In genomic region chr15:80568876-80569605, GRCh38 we compare ENCODE assay signal across 24 cellular contexts.
DNase-seq lines count a peak whose midpoint lies in the region; FAIRE-seq and TF ChIP-seq lines count a peak whose summit lies in the region.
"Had no signal": no experiment of that assay in that cellular context is flagged by ENCODE, and none has a peak within 500 bp of the region (broad histone marks: within the 10 kb centered on the region; RNA-seq: fewer than 3 reads in every experiment).

No MANE protein-coding gene starts in this region.

- no peak overlapping the region for H3K9ac ChIP-seq in OCI-LY3 (ENCODE audit: low read length)
- H3K9ac ChIP-seq in kidney (ENCODE audit: low read length in 2 of 2) = no peak overlapping the region
- H3K9ac ChIP-seq: parathyroid adenoma had no signal

- H3K4me1 ChIP-seq in OCI-LY3 (ENCODE audit: low read length) (peaks cover 36% of the 10 kb centered on the region), kidney (ENCODE audit: control insufficient read depth in 1 of 2, insufficient read depth in 1 of 2, low read depth in 1 of 2, low read length in 2 of 2) (no peaks in the 10 kb centered on the region)
- H3K4me1 ChIP-seq: colonic mucosa, parathyroid adenoma, vagina had no signal

- H3K9me3 ChIP-seq in OCI-LY3 (ENCODE audit: insufficient read depth, low read length) (no peaks in the 10 kb centered on the region), kidney (ENCODE audit: control insufficient read depth in 1 of 2, low read length in 2 of 2) (no peaks in the 10 kb centered on the region)
- H3K9me3 ChIP-seq: colonic mucosa, vagina had no signal

- H2AFZ ChIP-seq in OCI-LY3 (ENCODE audit: low read depth, low read length) = no peak overlapping the region
- H2AFZ ChIP-seq: parathyroid adenoma had no signal

- FAIRE-seq in kidney (lab: Jason Lieb, UNC) = no peak
- FAIRE-seq: G401.6, HTR-8/SVneo had no signal

- H3K79me2 ChIP-seq in OCI-LY3 (ENCODE audit: low read length) = no peaks in the 10 kb centered on the region
- H3K79me2 ChIP-seq: parathyroid adenoma had no signal

- DNase-seq in caudate nucleus (lab: John Stamatoyannopoulos, UW) = peak in 3 of 61 donors; percentile 12 to 31 (median 27)
- peak; percentile 29 for DNase-seq in kidney
- DNase-seq in SKM-1 treated with dmso at 0.1 percent for 144 hours (lab: John Stamatoyannopoulos, UW; ENCODE audit: unreplicated experiment) = no peak
- no peak for DNase-seq in SHP77 treated with DMSO at 0.1 percent for 48 hours (lab: John Stamatoyannopoulos, UW)
- no peak for DNase-seq in NCI-H1105 (lab: John Stamatoyannopoulos, UW)
- DNase-seq: activated CD8-positive, alpha-beta T cell treated with anti-CD3 and anti-CD28 coated beads, Interleukin-2, amount 10 ng/mL, durations not matched to agents 7 days and 5 days; activated naive CD4-positive, alpha-beta T cell treated with Interleukin-2 at 50 U/mL for 16 hours; aorta; CD4-positive, alpha-beta T cell; colonic mucosa; DMS 273 treated with DMSO at 0.1 percent for 48 hours; Karpas-422; left cardiac atrium; naive thymus-derived CD4-positive, alpha-beta T cell; NCI-H187; NCI-H226; NCI-H748 treated with DMSO at 0.1 percent for 48 hours; T-helper 9 cell had no signal

- H3K4me2 ChIP-seq in OCI-LY3 (ENCODE audit: low read length) = 0 out of 2 replicates have a peak overlapping the region, but pooled peaks have one; percentile 36

- intact Hi-C loops in kidney (cut with DNase I) = loop anchor here (10.0 kb wide), 2 partner anchors 104 to 216 kb away; no protein-coding TSS in a partner anchor

- no peaks in the 10 kb centered on the region for H3K27me3 ChIP-seq in OCI-LY3 (ENCODE audit: low read depth, low read length)
- H3K27me3 ChIP-seq: colonic mucosa, vagina had no signal

- H3K36me3 ChIP-seq in OCI-LY3 (replicated peaks; ENCODE audit: low read depth, low read length) (no peaks in the 10 kb centered on the region), kidney (ENCODE audit: control insufficient read depth in 1 of 2, insufficient read depth in 2 of 2, low read length in 2 of 2) (peaks cover 0 to 4% of the 10 kb centered on the region in 2 donors)
- H3K36me3 ChIP-seq: colonic mucosa, vagina had no signal

- H3K27ac ChIP-seq in OCI-LY3 (ENCODE audit: low read length) = no peak overlapping the region
- peak overlapping the region; percentile 41 for H3K27ac ChIP-seq in caudate nucleus (ENCODE audit: low read depth, low read length)
- no peak overlapping the region for H3K27ac ChIP-seq in kidney (ENCODE audit: low read depth in 2 of 2, low read length in 2 of 2)
- H3K27ac ChIP-seq in temporal lobe (ENCODE audit: low read depth, low read length) = peak overlapping the region; percentile 0
- H3K27ac ChIP-seq: colonic mucosa, parathyroid adenoma, vagina had no signal

- H4K20me1 ChIP-seq in OCI-LY3 (ENCODE audit: insufficient read depth, low read length) = no peaks in the 10 kb centered on the region

- no peak overlapping the region for H3K4me3 ChIP-seq in OCI-LY3 (ENCODE audit: low read length)
- H3K4me3 ChIP-seq in kidney (ENCODE audit: low read length in 2 of 2) = no peak overlapping the region
- H3K4me3 ChIP-seq: colonic mucosa, vagina had no signal

- no peak for TF ChIP-seq CTCF in OCI-LY3 (IDR thresholded peaks at IDR 0.05; ENCODE audit: low read depth, low read length)
- no peak for TF ChIP-seq CTCF in kidney (IDR thresholded peaks at IDR 0.05; ENCODE audit: borderline replicate concordance, extremely low read depth, insufficient read depth)

Comparison
In these comparisons a context has a peak if more than half of its experiments do, and no peak if none do; other contexts are left out.
1. H3K27ac ChIP-seq: peak in caudate nucleus (single experiment) and temporal lobe (single experiment); none in OCI-LY3 (single experiment) and kidney (0 of 2).